1 cellular context compared by ENCODE assay signal in the genomic region with DNA sequence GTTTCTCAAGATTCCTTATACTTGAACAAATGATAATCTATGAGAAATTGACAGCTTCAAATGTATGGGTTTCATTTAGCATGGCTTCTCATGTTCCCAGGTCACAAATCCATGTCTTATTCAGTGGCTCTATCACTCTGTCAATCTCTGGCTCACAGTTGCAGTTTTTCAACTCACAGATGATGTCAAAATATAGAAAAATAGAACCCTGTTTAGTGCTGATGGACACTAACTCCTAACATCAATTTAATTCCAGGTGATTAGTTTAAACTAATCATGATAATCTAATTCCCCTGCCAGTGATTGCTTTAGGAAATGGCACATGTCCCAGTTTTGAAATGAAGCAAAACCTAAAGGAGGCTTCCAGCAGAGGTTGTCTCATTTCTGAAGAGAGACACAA.
TF ChIP-seq lines count a peak whose summit lies in the region.

No MANE protein-coding gene starts in this region.

TF ChIP-seq in SK-N-SH, 30 proteins besides CTCF, POLR2A, EP300 and RAD21 (continued from another document):
- TF ChIP-seq SMC3 (IDR thresholded peaks at IDR 0.05; ENCODE audit: low read depth, low read length) (no peak), GATA2 (CRISPR knock-in tag; IDR thresholded peaks at IDR 0.05) (peak; percentile 62), CHD2 (IDR thresholded peaks at IDR 0.05; ENCODE audit: low read length, partially characterized antibody) (peak; percentile 21), FOSL2 (IDR thresholded peaks at IDR 0.05; ENCODE audit: borderline replicate concordance, low read depth) (no peak)
- TF ChIP-seq, protein P1, sequence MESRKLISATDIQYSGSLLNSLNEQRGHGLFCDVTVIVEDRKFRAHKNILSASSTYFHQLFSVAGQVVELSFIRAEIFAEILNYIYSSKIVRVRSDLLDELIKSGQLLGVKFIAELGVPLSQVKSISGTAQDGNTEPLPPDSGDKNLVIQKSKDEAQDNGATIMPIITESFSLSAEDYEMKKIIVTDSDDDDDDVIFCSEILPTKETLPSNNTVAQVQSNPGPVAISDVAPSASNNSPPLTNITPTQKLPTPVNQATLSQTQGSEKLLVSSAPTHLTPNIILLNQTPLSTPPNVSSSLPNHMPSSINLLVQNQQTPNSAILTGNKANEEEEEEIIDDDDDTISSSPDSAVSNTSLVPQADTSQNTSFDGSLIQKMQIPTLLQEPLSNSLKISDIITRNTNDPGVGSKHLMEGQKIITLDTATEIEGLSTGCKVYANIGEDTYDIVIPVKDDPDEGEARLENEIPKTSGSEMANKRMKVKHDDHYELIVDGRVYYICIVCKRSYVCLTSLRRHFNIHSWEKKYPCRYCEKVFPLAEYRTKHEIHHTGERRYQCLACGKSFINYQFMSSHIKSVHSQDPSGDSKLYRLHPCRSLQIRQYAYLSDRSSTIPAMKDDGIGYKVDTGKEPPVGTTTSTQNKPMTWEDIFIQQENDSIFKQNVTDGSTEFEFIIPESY (IDR thresholded peaks at IDR 0.05; ENCODE audit: borderline replicate concordance, low read depth), result no peak
